8 cellular contexts compared by ENCODE assay signal in genomic region chr6:122381494-122382083, GRCh38. TPM values are rescaled to one million over a fixed set of nuclear protein-coding genes. Genes with fewer than 3 reads are reported as not detected.
DNase-seq lines count a peak whose midpoint lies in the region; ATAC-seq and TF ChIP-seq lines count a peak whose summit lies in the region.

No MANE protein-coding gene starts in this region.

- POLR2A ChIA-PET in activated naive CD8-positive, alpha-beta T cell treated with anti-CD3 and anti-CD28 coated beads, Interleukin-2, amount 10 ng/mL, durations not matched to agents 7 days and 5 days (lab: Charles Lee), result interaction anchor here (1.1 kb wide), 1 partner anchor 90 kb away, joined by 3 read pairs; the partner anchor contains the start of gene SERINC1

- intact Hi-C loops in heart right ventricle (cut with DNase I), result loop anchor here in 9 of 10 donors (1.0 to 10.0 kb wide), 5 partner anchors 113 to 151 kb away; no protein-coding TSS in a partner anchor

- H3K4me3 Mint-ChIP-seq in activated naive CD8-positive, alpha-beta T cell treated with anti-CD3 and anti-CD28 coated beads, Interleukin-2, amount 10 ng/mL, durations not matched to agents 7 days and 5 days, result no peak overlapping the region

- DNase-seq in GM06990 (ENCODE audit: extremely low read depth, insufficient read length), result peak; percentile 9
- DNase-seq in H7, result peak; percentile 7
- DNase-seq in SK-MEL-5 (ENCODE audit: low read depth, low spot score), result peak; percentile 78
- DNase-seq in activated naive CD8-positive, alpha-beta T cell treated with anti-CD3 and anti-CD28 coated beads, Interleukin-2, amount 10 ng/mL, durations not matched to agents 7 days and 5 days, result no peak
- peak in 1 of 2 donors; percentile 50 for DNase-seq in heart right ventricle
- peak; percentile 41 for DNase-seq in retina
- DNase-seq in NCI-H187 treated with DMSO at 0.1 percent for 48 hours (lab: John Stamatoyannopoulos, UW), result no peak

- ATAC-seq in activated naive CD8-positive, alpha-beta T cell treated with anti-CD3 and anti-CD28 coated beads, Interleukin-2, amount 10 ng/mL, durations not matched to agents 7 days and 5 days (ENCODE audit: low read depth), result peak; percentile 90
- peak in 7 of 8 donors; percentile 70 to 77 (median 74) for ATAC-seq in heart right ventricle

- 9 to 12% methylated on average over 6 of the region's 6 CpGs for WGBS in heart right ventricle, 2 donors

- TF ChIP-seq CTCF in GM06990 (IDR thresholded peaks at IDR 0.05; ENCODE audit: insufficient read depth, low read length, poor library complexity, severe bottlenecking) (peak; percentile 85), LNCAP (IDR thresholded peaks at IDR 0.05) (peak; percentile 84), heart right ventricle (IDR thresholded peaks at IDR 0.05) (peak; percentile 29 to 86 (median 78))

- H3K4me3 ChIP-seq in GM06990 (replicated peaks; ENCODE audit: low read depth, low read length), result no peak overlapping the region
- no peak overlapping the region for H3K4me3 ChIP-seq in H7 (ENCODE audit: insufficient read depth, low read depth, low read length)
- no peak overlapping the region for H3K4me3 ChIP-seq in heart right ventricle

- no peaks in the 10 kb centered on the region for H3K27me3 ChIP-seq in GM06990 (replicated peaks; ENCODE audit: control insufficient read depth, insufficient read depth, low read length)
- peaks cover 16% of the 10 kb centered on the region for H3K27me3 ChIP-seq in H7 (ENCODE audit: control insufficient read depth, insufficient read depth, low read length)
- H3K27me3 ChIP-seq in heart right ventricle, result peaks cover 0 to 6% (median 0%) of the 10 kb centered on the region in 7 donors

- H3K27me3 Mint-ChIP-seq in activated naive CD8-positive, alpha-beta T cell treated with anti-CD3 and anti-CD28 coated beads, Interleukin-2, amount 10 ng/mL, durations not matched to agents 7 days and 5 days, result peaks cover 12% of the 10 kb centered on the region

- in situ Hi-C loops in SK-MEL-5 (cut with HindIII; ENCODE audit: low pct_unique_long_range_greater_than_20kb, low sequenced_read_pairs), result no loop called here

- H3K9me3 ChIP-seq in heart right ventricle, result peaks cover 0 to 4% (median 0%) of the 10 kb centered on the region in 11 donors

- no peaks in the 10 kb centered on the region for H3K36me3 Mint-ChIP-seq in activated naive CD8-positive, alpha-beta T cell treated with anti-CD3 and anti-CD28 coated beads, Interleukin-2, amount 10 ng/mL, durations not matched to agents 7 days and 5 days

- H3K9me3 Mint-ChIP-seq in activated naive CD8-positive, alpha-beta T cell treated with anti-CD3 and anti-CD28 coated beads, Interleukin-2, amount 10 ng/mL, durations not matched to agents 7 days and 5 days, result no peaks in the 10 kb centered on the region

- H3K4me1 Mint-ChIP-seq in activated naive CD8-positive, alpha-beta T cell treated with anti-CD3 and anti-CD28 coated beads, Interleukin-2, amount 10 ng/mL, durations not matched to agents 7 days and 5 days, result peaks cover 7% of the 10 kb centered on the region

- no peak overlapping the region for H3K27ac Mint-ChIP-seq in activated naive CD8-positive, alpha-beta T cell treated with anti-CD3 and anti-CD28 coated beads, Interleukin-2, amount 10 ng/mL, durations not matched to agents 7 days and 5 days

- H3K36me3 ChIP-seq in GM06990 (ENCODE audit: control insufficient read depth, insufficient read depth, low read length) (no peaks in the 10 kb centered on the region), H7 (replicated peaks; ENCODE audit: control insufficient read depth, insufficient read depth, low read length) (no peaks in the 10 kb centered on the region), heart right ventricle (no peaks in the 10 kb centered on the region)

- no peaks in the 10 kb centered on the region for H3K4me1 ChIP-seq in heart right ventricle

- no peak overlapping the region for H3K27ac ChIP-seq in heart right ventricle

RNA-seq across cellular contexts. Expression of gene HSF2, which starts 17.9 kb away (rescaled TPM):
- 31.6 and 40.5 TPM in 2 replicates for total RNA-seq in H7 (2014; rRNA removed; shearing (Covaris generic))
- 16.2 and 20.4 TPM in 2 replicates for total RNA-seq in SK-MEL-5 (2014; rRNA removed; shearing (Covaris generic))
- polyA plus RNA-seq in SK-MEL-5 (2015; cell fraction: cytosol; rRNA removed), result 10.2 and 10.4 TPM in 2 replicates
- polyA plus RNA-seq in SK-MEL-5 (2015; cell fraction: nucleus; rRNA removed), result 31.4 and 45.1 TPM in 2 replicates
- 10 to 100 TPM; 17.9 to 20.7 TPM for total RNA-seq in activated naive CD8-positive, alpha-beta T cell treated with anti-CD3 and anti-CD28 coated beads, Interleukin-2, amount 10 ng/mL, durations not matched to agents 7 days and 5 days
- total RNA-seq in heart right ventricle, result 10 to 100 TPM; 13.8 to 28.7 (median 23.0) TPM
- 10 to 100 TPM; 22.8 to 26.6 TPM for polyA plus RNA-seq in heart right ventricle

Comparison
In these comparisons a context has a peak if more than half of its experiments do, and no peak if none do; other contexts are left out.
1. DNase-seq: peak in GM06990 (single experiment), H7 (single experiment), SK-MEL-5 (single experiment) and retina (single experiment); none in activated naive CD8-positive, alpha-beta T cell treated with anti-CD3 and anti-CD28 coated beads, Interleukin-2, amount 10 ng/mL, durations not matched to agents 7 days and 5 days (single experiment) and NCI-H187 treated with DMSO at 0.1 percent for 48 hours (single experiment).
2. Peak in every context shown above with its lines, with median percentiles within 50 percentile points of each other: CTCF ChIP-seq.